17 cellular contexts compared by ENCODE assay signal in genomic region chr17:49972486-49973270, GRCh38. TPM values are rescaled to one million over a fixed set of nuclear protein-coding genes. Genes with fewer than 3 reads are reported as not detected.
DNase-seq lines count a peak whose midpoint lies in the region; ATAC-seq, FAIRE-seq and TF ChIP-seq lines count a peak whose summit lies in the region.
"Had no signal": no experiment of that assay in that cellular context is flagged by ENCODE, and none has a peak within 500 bp of the region (broad histone marks: within the 10 kb centered on the region; RNA-seq: fewer than 3 reads in every experiment).

No MANE protein-coding gene starts in this region.

- intact Hi-C loops in Calu3 (cut with micrococcal nuclease; ENCODE audit: unreplicated experiment), result no loop called here

- peak overlapping the region; percentile 38 for H2BK120ac ChIP-seq in trophoblast cell (ENCODE audit: insufficient read depth, low read length, poor library complexity)

- H3K79me2 ChIP-seq in hepatocyte (no peaks in the 10 kb centered on the region), trophoblast cell (ENCODE audit: control insufficient read depth, insufficient read depth, low read length, poor library complexity) (no peaks in the 10 kb centered on the region)

- no peak overlapping the region for H3K4ac ChIP-seq in trophoblast cell (ENCODE audit: low read depth, low read length)

- peaks cover 27% of the 10 kb centered on the region for H3K79me1 ChIP-seq in trophoblast cell (ENCODE audit: low read length)

- no peak overlapping the region for H3K23ac ChIP-seq in trophoblast cell (ENCODE audit: low read length)

- no peak overlapping the region for H3K9ac ChIP-seq in trophoblast cell (ENCODE audit: low read length)

- 9% methylated on average over 51 of the region's 57 CpGs for WGBS in hepatocyte (ENCODE audit: low lambda C conversion rate, missing lambda C conversion rate)
- no CpG with 5 or more reads among the region's 57 CpGs for WGBS in trophoblast cell (ENCODE audit: extremely low coverage, insufficient coverage, insufficient read length)

- H3K18ac ChIP-seq in trophoblast cell (ENCODE audit: low read length), result peak overlapping the region; percentile 16

- no peak overlapping the region for H2AK5ac ChIP-seq in trophoblast cell (ENCODE audit: low read length)

- H3K4me3 Mint-ChIP-seq in Calu3 (ENCODE audit: low read depth, unreplicated experiment), result peak overlapping the region; percentile 52

- DNase-seq in Calu3 (no peak), HTR-8/SVneo (ENCODE audit: insufficient read length, low spot score) (no peak), hepatocyte (ENCODE audit: low spot score) (no peak), trophoblast cell (peak; percentile 68 to 72), SHP77 (lab: John Stamatoyannopoulos, UW) (no peak)
- DNase-seq: activated naive CD4-positive, alpha-beta T cell treated with Interleukin-2 at 50 U/mL for 16 hours; CD4-positive, CD25-positive, alpha-beta regulatory T cell; effector memory CD4-positive, alpha-beta T cell; NCI-H1105; NCI-H446; pancreas; WERI-Rb-1 had no signal

- H3K27ac Mint-ChIP-seq in Calu3 (ENCODE audit: unreplicated experiment), result no peak overlapping the region
- H3K27ac Mint-ChIP-seq: CD4-positive, CD25-positive, alpha-beta regulatory T cell had no signal

- TF ChIP-seq POLR2A in GM18505 (IDR thresholded peaks at IDR 0.05; ENCODE audit: borderline replicate concordance, extremely low read depth, insufficient read depth, insufficient read length), result no peak

- CTCF ChIA-PET in Calu3 (lab: Charles Lee), result interaction anchor here (0.6 to 1.8 kb wide), 3 partner anchors 20 to 952 kb away, joined by 3 to 5 read pairs (median 3); no protein-coding TSS in a partner anchor

- no peak overlapping the region for H2BK12ac ChIP-seq in trophoblast cell (ENCODE audit: low read length)

- H4K91ac ChIP-seq in trophoblast cell (ENCODE audit: low read depth, low read length), result peak overlapping the region; percentile 45

- peak overlapping the region; percentile 21 for H3K14ac ChIP-seq in trophoblast cell (ENCODE audit: low read length)

- peaks cover 29% of the 10 kb centered on the region for H3K4me1 Mint-ChIP-seq in Calu3 (ENCODE audit: low read depth, unreplicated experiment)

- H3K27ac ChIP-seq in hepatocyte, result no peak overlapping the region
- no peak overlapping the region for H3K27ac ChIP-seq in trophoblast cell (ENCODE audit: low read depth, low read length)
- H3K27ac ChIP-seq: breast epithelium, pancreas had no signal

- peak overlapping the region; percentile 52 for H2AFZ ChIP-seq in hepatocyte
- no peak overlapping the region for H2AFZ ChIP-seq in trophoblast cell (ENCODE audit: insufficient read depth, low read length, poor library complexity)

- H3K4me2 ChIP-seq in hepatocyte (peak overlapping the region; percentile 76), trophoblast cell (ENCODE audit: low read length) (peak overlapping the region; percentile 44)

- no peaks in the 10 kb centered on the region for H3K9me3 Mint-ChIP-seq in Calu3 (ENCODE audit: low read depth, unreplicated experiment)
- H3K9me3 Mint-ChIP-seq: IgD-negative memory B cell had no signal

- H3K36me3 Mint-ChIP-seq in Calu3 (ENCODE audit: insufficient read depth, unreplicated experiment), result peaks cover 17% of the 10 kb centered on the region
- H3K36me3 Mint-ChIP-seq: CD4-positive, CD25-positive, alpha-beta regulatory T cell; IgD-negative memory B cell had no signal

- no peak overlapping the region for H4K12ac ChIP-seq in trophoblast cell (ENCODE audit: low read depth, low read length)

- H3K4me3 ChIP-seq in hepatocyte (no peak overlapping the region), trophoblast cell (ENCODE audit: low read depth, low read length) (no peak overlapping the region)

- H4K20me1 ChIP-seq in hepatocyte (ENCODE audit: insufficient read depth, poor library complexity, severe bottlenecking), result no peaks in the 10 kb centered on the region

- H4K8ac ChIP-seq in trophoblast cell (ENCODE audit: low read depth, low read length), result no peak overlapping the region

- H2BK5ac ChIP-seq in trophoblast cell (ENCODE audit: low read depth, low read length, poor library complexity), result no peak overlapping the region

- TF ChIP-seq CTCF in Calu3 (IDR thresholded peaks at IDR 0.05; ENCODE audit: unreplicated experiment) (no peak), hepatocyte (IDR thresholded peaks at IDR 0.05; ENCODE audit: poor library complexity) (no peak)

- no peaks in the 10 kb centered on the region for H3K9me3 ChIP-seq in hepatocyte (ENCODE audit: low read depth)
- peaks cover 4% of the 10 kb centered on the region for H3K9me3 ChIP-seq in trophoblast cell (ENCODE audit: insufficient read depth, low read depth, low read length)
- H3K9me3 ChIP-seq: breast epithelium, pancreas had no signal

- peaks cover 85% of the 10 kb centered on the region for H3K27me3 ChIP-seq in hepatocyte
- H3K27me3 ChIP-seq in trophoblast cell (ENCODE audit: insufficient read depth, low read length), result peaks cover 46% of the 10 kb centered on the region

- BruUV-seq in Calu3 (replicated peaks; lab: Mats Ljungman, UMichigan), result no TSS peak

- ATAC-seq in HG02588 (IDR thresholded peaks at IDR 0.05; ENCODE audit: unreplicated experiment) (no peak), GM18505 (IDR thresholded peaks at IDR 0.05; ENCODE audit: unreplicated experiment) (no peak)
- ATAC-seq: pancreas had no signal

- H3K27me3 Mint-ChIP-seq in Calu3 (ENCODE audit: unreplicated experiment), result peaks cover 99% of the 10 kb centered on the region

- FAIRE-seq in HTR-8/SVneo (lab: Jason Lieb, UNC), result peak; percentile 4
- FAIRE-seq: GM12892, pancreas had no signal

- H3K9me2 ChIP-seq in hepatocyte (replicated peaks; ENCODE audit: insufficient read depth), result no peaks in the 10 kb centered on the region

- no peaks in the 10 kb centered on the region for H3K36me3 ChIP-seq in hepatocyte (replicated peaks; ENCODE audit: insufficient read depth, low read depth)
- H3K36me3 ChIP-seq in trophoblast cell (ENCODE audit: control insufficient read depth in 1 of 2, insufficient read depth in 2 of 2, low read length in 2 of 2), result no peaks in the 10 kb centered on the region
- H3K36me3 ChIP-seq: breast epithelium, pancreas, WERI-Rb-1 had no signal

- H3K4me1 ChIP-seq in hepatocyte (ENCODE audit: insufficient read depth) (peaks cover 23% of the 10 kb centered on the region), trophoblast cell (ENCODE audit: control insufficient read depth in 1 of 2, insufficient read depth in 2 of 2, low read length in 2 of 2) (peaks cover 50 to 56% of the 10 kb centered on the region in 2 experiments)

RNA-seq across cellular contexts. Expression of gene DLX4, which starts 3.7 kb away (rescaled TPM):
- 2.4 and 2.5 TPM in 2 replicates for total RNA-seq in Calu3 (2022)
- total RNA-seq in hepatocyte, result 0.17 and 0.32 TPM in 2 replicates
- polyA plus RNA-seq in hepatocyte, result 1.4 and 3.7 TPM in 2 replicates
- polyA plus RNA-seq in trophoblast cell (2013), result 11.8 and 12.7 TPM in 2 replicates
- total RNA-seq: CD4-positive, CD25-positive, alpha-beta regulatory T cell had no signal
- polyA plus RNA-seq: CD4-positive, CD25-positive, alpha-beta regulatory T cell; IgD-negative memory B cell had no signal

RNA-seq across cellular contexts. Expression of gene DLX3, which starts 22.3 kb away (rescaled TPM):
- total RNA-seq in Calu3 (2022) (not detected in 2 replicates), hepatocyte (0.37 and 0.88 TPM in 2 replicates)
- 0.55 and 1.1 TPM in 2 replicates for polyA plus RNA-seq in hepatocyte
- 113 and 120 TPM in 2 replicates for polyA plus RNA-seq in trophoblast cell (2013)
- total RNA-seq: CD4-positive, CD25-positive, alpha-beta regulatory T cell had no signal
- polyA plus RNA-seq: IgD-negative memory B cell had no signal

Comparison
In these comparisons a context has a peak if more than half of its experiments do, and no peak if none do; other contexts are left out.
1. DNase-seq: peak in trophoblast cell (2 of 2); none in Calu3 (single experiment), HTR-8/SVneo (single experiment), hepatocyte (single experiment) and SHP77 (0 of 2).